ENCODE assay signal across 11 cellular contexts in genomic region chrX:140713174-140713539, GRCh38. TPM values are rescaled to one million over a fixed set of nuclear protein-coding genes. Genes with fewer than 3 reads are reported as not detected.
DNase-seq lines count a peak whose midpoint lies in the region; ATAC-seq and TF ChIP-seq lines count a peak whose summit lies in the region.
"Had no signal": no experiment of that assay in that cellular context is flagged by ENCODE, and none has a peak within 500 bp of the region (broad histone marks: within the 10 kb centered on the region; RNA-seq: fewer than 3 reads in every experiment).

No MANE protein-coding gene starts in this region.

- H3K4me3 ChIP-seq in right cardiac atrium (ENCODE audit: low read length) (peak overlapping the region; percentile 55), subcutaneous abdominal adipose tissue (ENCODE audit: low read depth in 1 of 5, low read length in 5 of 5) (peak overlapping the region; percentile 23 to 50 (median 36))

- intact Hi-C loops in activated CD4-positive, alpha-beta T cell treated with anti-CD3 and anti-CD28 coated beads for 36 hours (cut with DNase I, micrococcal nuclease) = no loop called here
- intact Hi-C loops in right cardiac atrium (cut with DNase I) = no loop called here

- H3K9me3 Mint-ChIP-seq in activated CD4-positive, alpha-beta T cell treated with anti-CD3 and anti-CD28 coated beads for 36 hours (ENCODE audit: low read depth) = no peaks in the 10 kb centered on the region
- H3K9me3 Mint-ChIP-seq: activated naive CD4-positive, alpha-beta T cell treated with anti-CD3 and anti-CD28 coated beads for 36 hours; naive thymus-derived CD8-positive, alpha-beta T cell had no signal

- H3K27ac ChIP-seq in right cardiac atrium (ENCODE audit: low read length) = no peak overlapping the region
- no peak overlapping the region for H3K27ac ChIP-seq in subcutaneous abdominal adipose tissue (ENCODE audit: low read depth, low read length)

- POLR2A ChIA-PET in activated CD4-positive, alpha-beta T cell treated with anti-CD3 and anti-CD28 coated beads for 36 hours (lab: Charles Lee) = no interaction called here

- no peak overlapping the region for H3K9ac ChIP-seq in subcutaneous abdominal adipose tissue (ENCODE audit: low read length in 5 of 5)

- no peak overlapping the region for H3K27ac Mint-ChIP-seq in activated CD4-positive, alpha-beta T cell treated with anti-CD3 and anti-CD28 coated beads for 36 hours
- H3K27ac Mint-ChIP-seq: activated naive CD4-positive, alpha-beta T cell treated with anti-CD3 and anti-CD28 coated beads for 36 hours had no signal

- H3K27me3 ChIP-seq in right cardiac atrium (ENCODE audit: control insufficient read depth, insufficient read depth) = no peaks in the 10 kb centered on the region
- peaks cover 2 to 27% (median 11%) of the 10 kb centered on the region in 5 donors for H3K27me3 ChIP-seq in subcutaneous abdominal adipose tissue (ENCODE audit: control insufficient read depth in 5 of 5, insufficient read depth in 4 of 5, low read length in 5 of 5)

- CTCF ChIA-PET in activated CD4-positive, alpha-beta T cell treated with anti-CD3 and anti-CD28 coated beads for 36 hours (lab: Charles Lee) = interaction anchor here (0.8 kb wide), 1 partner anchor 1397 kb away, joined by 3 read pairs; no protein-coding TSS in a partner anchor

- H3K4me3 Mint-ChIP-seq in activated CD4-positive, alpha-beta T cell treated with anti-CD3 and anti-CD28 coated beads for 36 hours = peak overlapping the region; percentile 48

- no peaks in the 10 kb centered on the region for H3K36me3 ChIP-seq in subcutaneous abdominal adipose tissue (ENCODE audit: control insufficient read depth in 5 of 5, insufficient read depth in 5 of 5, low read length in 5 of 5)

- no peaks in the 10 kb centered on the region for H3K36me3 Mint-ChIP-seq in activated CD4-positive, alpha-beta T cell treated with anti-CD3 and anti-CD28 coated beads for 36 hours (ENCODE audit: low read depth)
- H3K36me3 Mint-ChIP-seq: naive thymus-derived CD8-positive, alpha-beta T cell had no signal

- H3K4me1 Mint-ChIP-seq in activated CD4-positive, alpha-beta T cell treated with anti-CD3 and anti-CD28 coated beads for 36 hours = peaks cover 4% of the 10 kb centered on the region

- ATAC-seq in activated CD4-positive, alpha-beta T cell treated with anti-CD3 and anti-CD28 coated beads for 36 hours = peak; percentile 71
- peak in 1 of 2 donors; percentile 16 for ATAC-seq in right cardiac atrium
- no peak for ATAC-seq in omental fat pad (ENCODE audit: low FRiP score)

- H3K9me3 ChIP-seq in right cardiac atrium (ENCODE audit: control insufficient read depth, low read length) (no peaks in the 10 kb centered on the region), subcutaneous abdominal adipose tissue (ENCODE audit: control insufficient read depth in 5 of 5, low read length in 5 of 5) (no peaks in the 10 kb centered on the region)

- 12% methylated on average over 6 of the region's 6 CpGs for WGBS in right cardiac atrium

- no peaks in the 10 kb centered on the region for H3K27me3 Mint-ChIP-seq in activated CD4-positive, alpha-beta T cell treated with anti-CD3 and anti-CD28 coated beads for 36 hours

- no peaks in the 10 kb centered on the region for H3K4me1 ChIP-seq in right cardiac atrium (ENCODE audit: control insufficient read depth, insufficient read depth, low read length)
- H3K4me1 ChIP-seq in subcutaneous abdominal adipose tissue (ENCODE audit: control insufficient read depth in 5 of 5, insufficient read depth in 5 of 5, low read length in 5 of 5) = peaks cover 0 to 8% (median 4%) of the 10 kb centered on the region in 5 donors

- no peak for TF ChIP-seq CTCF in omental fat pad (IDR thresholded peaks at IDR 0.05)

- peak; percentile 21 for DNase-seq in activated CD4-positive, alpha-beta T cell treated with anti-CD3 and anti-CD28 coated beads for 36 hours
- no peak for DNase-seq in activated CD4-positive, alpha-beta T cell treated with anti-CD3 and anti-CD28 coated beads, Interleukin-2, amount 50 U/mL, for 1 hour
- DNase-seq in RPMI8226 (peak; percentile 18), right cardiac atrium (no peak), hippocampal formation (lab: John Stamatoyannopoulos, UW) (no peak), omental fat pad (ENCODE audit: low spot score) (no peak), superior temporal gyrus (ENCODE audit: extremely low spot score) (no peak)

RNA-seq across cellular contexts. Expression of gene LINC00632, which starts 3.6 kb away (rescaled TPM):
- 1 to 10 TPM in 1 of 2 experiments, under 1 TPM in 1; 0.62 to 1.3 TPM for total RNA-seq in activated CD4-positive, alpha-beta T cell treated with anti-CD3 and anti-CD28 coated beads for 36 hours
- 100 to 1,000 TPM; 226 to 398 (median 318) TPM for total RNA-seq in right cardiac atrium
- 12.8 TPM for polyA plus RNA-seq in right cardiac atrium
- 100 to 1,000 TPM; 244 to 714 (median 523) TPM for total RNA-seq in omental fat pad
- total RNA-seq: activated naive CD4-positive, alpha-beta T cell treated with anti-CD3 and anti-CD28 coated beads for 36 hours; HepG2; naive thymus-derived CD8-positive, alpha-beta T cell had no signal

Comparison
In these comparisons a context has a peak if more than half of its experiments do, and no peak if none do; other contexts are left out.
1. DNase-seq: peak in activated CD4-positive, alpha-beta T cell treated with anti-CD3 and anti-CD28 coated beads for 36 hours (single experiment) and RPMI8226 (single experiment); none in activated CD4-positive, alpha-beta T cell treated with anti-CD3 and anti-CD28 coated beads, Interleukin-2, amount 50 U/mL, for 1 hour (single experiment), right cardiac atrium (0 of 3), hippocampal formation (0 of 2), omental fat pad (single experiment) and superior temporal gyrus (single experiment).
2. RNA of gene LINC00632, which starts 3.6 kb away (total RNA-seq): 244 to 714 TPM in omental fat pad and 226 to 398 TPM in right cardiac atrium; 0.62 to 1.3 TPM in activated CD4-positive, alpha-beta T cell treated with anti-CD3 and anti-CD28 coated beads for 36 hours; every median in the first group is over 100 times any median in the second.